16 cellular contexts compared by ENCODE assay signal in the genomic region with DNA sequence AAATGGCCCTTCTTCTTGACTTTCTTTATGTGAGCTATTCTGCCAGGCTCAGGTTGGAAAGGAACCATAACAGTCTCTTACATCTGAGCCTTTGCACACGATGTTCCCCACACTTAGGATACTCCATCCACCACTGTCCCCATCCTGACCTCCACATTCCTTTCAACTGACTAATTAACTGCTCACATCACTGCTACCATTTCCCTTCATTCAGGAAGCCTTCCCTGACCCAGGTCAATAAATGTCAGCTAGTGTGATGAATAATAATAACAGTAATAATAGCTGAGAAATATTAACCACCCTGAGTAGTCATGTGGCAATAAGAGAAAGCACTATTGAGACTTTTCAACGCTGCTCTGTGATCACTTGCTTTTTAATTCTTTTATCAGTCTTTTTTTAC.
A peak's percentile ranks its signal among the peaks of the same experiment; 100 is the strongest.
DNase-seq lines count a peak whose midpoint lies in the region; ATAC-seq and TF ChIP-seq lines count a peak whose summit lies in the region.
"Had no signal": no experiment of that assay in that cellular context is flagged by ENCODE, and none has a peak within 500 bp of the region (broad histone marks: within the 10 kb centered on the region; RNA-seq: fewer than 3 reads in every experiment).

No MANE protein-coding gene starts in this region.

- H3K27me3 ChIP-seq in liver (ENCODE audit: control insufficient read depth in 4 of 4, insufficient read depth in 4 of 4, low read length in 3 of 4): no peaks in the 10 kb centered on the region
- H3K27me3 ChIP-seq: pancreas had no signal

- TF ChIP-seq CTCF in liver (IDR thresholded peaks at IDR 0.05; ENCODE audit: low read depth, low read length, missing input control): no peak

- ATAC-seq in esophagus mucosa (peak; percentile 69), HG03196 (IDR thresholded peaks at IDR 0.05; ENCODE audit: unreplicated experiment) (no peak)
- no peak for ATAC-seq in effector memory CD8-positive, alpha-beta T cell (replicated peaks)
- ATAC-seq: activated T-cell treated with anti-CD3 and anti-CD28 coated beads, Interleukin-2, amount 50 U/mL, for 4 hours had no signal

- TF ChIP-seq RAD21 in liver (IDR thresholded peaks at IDR 0.05): no peak

- H3K36me3 ChIP-seq in liver (ENCODE audit: control insufficient read depth in 4 of 4, insufficient read depth in 3 of 4, low read depth in 1 of 4, low read length in 3 of 4): no peaks in the 10 kb centered on the region
- H3K36me3 ChIP-seq: pancreas had no signal

- H3K27me3 Mint-ChIP-seq in effector memory CD8-positive, alpha-beta T cell: no peaks in the 10 kb centered on the region
- H3K27me3 Mint-ChIP-seq: CD4-positive, CD25-positive, alpha-beta regulatory T cell; stimulated activated naive CD8-positive, alpha-beta T cell treated with anti-CD3 and anti-CD28 coated beads, Interleukin-15, Interleukin-2, amounts not matched to agents 100 ng/mL and 50 ng/mL, for 24 hours had no signal

- no peaks in the 10 kb centered on the region for H3K4me1 Mint-ChIP-seq in effector memory CD8-positive, alpha-beta T cell (ENCODE audit: low read depth in 2 of 2)
- H3K4me1 Mint-ChIP-seq: CD4-positive, CD25-positive, alpha-beta regulatory T cell had no signal

- H3K27ac Mint-ChIP-seq in effector memory CD8-positive, alpha-beta T cell: no peak overlapping the region
- H3K27ac Mint-ChIP-seq: CD4-positive, CD25-positive, alpha-beta regulatory T cell; stimulated activated naive CD8-positive, alpha-beta T cell treated with anti-CD3 and anti-CD28 coated beads, Interleukin-15, Interleukin-2, amounts not matched to agents 100 ng/mL and 50 ng/mL, for 24 hours had no signal

- H3K9ac ChIP-seq in liver (ENCODE audit: low read depth in 1 of 2, low read length in 2 of 2): no peak overlapping the region

- no peaks in the 10 kb centered on the region for H3K36me3 Mint-ChIP-seq in effector memory CD8-positive, alpha-beta T cell (ENCODE audit: insufficient read depth)
- H3K36me3 Mint-ChIP-seq: CD4-positive, CD25-positive, alpha-beta regulatory T cell had no signal

- no peak overlapping the region for H3K4me3 Mint-ChIP-seq in effector memory CD8-positive, alpha-beta T cell
- H3K4me3 Mint-ChIP-seq: activated T-cell treated with anti-CD3 and anti-CD28 coated beads, Interleukin-2, amount 50 U/mL, for 4 hours; CD4-positive, CD25-positive, alpha-beta regulatory T cell; stimulated activated naive CD8-positive, alpha-beta T cell treated with anti-CD3 and anti-CD28 coated beads, Interleukin-15, Interleukin-2, amounts not matched to agents 100 ng/mL and 50 ng/mL, for 24 hours had no signal

- no peaks in the 10 kb centered on the region for H3K9me3 ChIP-seq in liver (ENCODE audit: control insufficient read depth in 4 of 4, low read length in 3 of 4)
- H3K9me3 ChIP-seq: pancreas had no signal

- no peak overlapping the region for H3K4me3 ChIP-seq in liver (ENCODE audit: low read depth in 1 of 3, low read length in 3 of 3)
- H3K4me3 ChIP-seq: pancreas had no signal

- peaks cover 0 to 6% of the 10 kb centered on the region in 2 donors for H3K9me3 Mint-ChIP-seq in effector memory CD8-positive, alpha-beta T cell
- H3K9me3 Mint-ChIP-seq: activated T-cell treated with anti-CD3 and anti-CD28 coated beads, Interleukin-2, amount 50 U/mL, for 4 hours; stimulated activated naive CD8-positive, alpha-beta T cell treated with anti-CD3 and anti-CD28 coated beads, Interleukin-15, Interleukin-2, amounts not matched to agents 100 ng/mL and 50 ng/mL, for 24 hours had no signal

- WGBS in liver: 47% methylated on average over 2 of the region's 2 CpGs

- DNase-seq in GM04504 (ENCODE audit: low read depth) (peak; percentile 1), RPMI7951 (ENCODE audit: low read depth) (peak; percentile 42), NCI-H526 (lab: John Stamatoyannopoulos, UW) (no peak)
- DNase-seq in stimulated activated naive CD4-positive, alpha-beta T cell treated with Interleukin-2 at 50 U/mL for 16 hours (lab: John Stamatoyannopoulos, UW): no peak
- DNase-seq in effector memory CD8-positive, alpha-beta T cell: no peak
- DNase-seq: activated CD4-positive, CD25-positive, alpha-beta regulatory T cell; activated T-cell treated with anti-CD3 and anti-CD28 coated beads, Interleukin-2, amount 50 U/mL, for 4 hours; CD4-positive, CD25-positive, alpha-beta regulatory T cell; H7; NCI-H345; pancreas; stimulated activated CD4-positive, alpha-beta T cell treated with anti-CD3 and anti-CD28 coated beads, Interleukin-2, amount 100 ng/mL, for 24 hours had no signal

- no peaks in the 10 kb centered on the region for H3K4me1 ChIP-seq in liver (ENCODE audit: control insufficient read depth in 4 of 4, insufficient read depth in 4 of 4, low read length in 3 of 4)
- H3K4me1 ChIP-seq: pancreas had no signal

- no peak overlapping the region for H3K27ac ChIP-seq in liver (ENCODE audit: low read depth in 1 of 2, low read length in 2 of 2)
- H3K27ac ChIP-seq: pancreas had no signal

TF ChIP-seq in liver, 16 proteins besides CTCF, POLR2A, EP300 and RAD21:
- TF ChIP-seq TAF1 (conservative IDR thresholded peaks at IDR 0.05): no peak
- no peak for TF ChIP-seq FOXA2 (IDR thresholded peaks at IDR 0.05)
- no peak for TF ChIP-seq EGR1 (IDR thresholded peaks at IDR 0.05; ENCODE audit: low read depth in 2 of 2)
- peak; percentile 38 for TF ChIP-seq NR2F2 (IDR thresholded peaks at IDR 0.05)

Comparison
In these comparisons a context has a peak if more than half of its experiments do, and no peak if none do; other contexts are left out.
1. DNase-seq: peak in GM04504 (single experiment) and RPMI7951 (single experiment); none in NCI-H526 (0 of 2), stimulated activated naive CD4-positive, alpha-beta T cell treated with Interleukin-2 at 50 U/mL for 16 hours (single experiment) and effector memory CD8-positive, alpha-beta T cell (0 of 3).